16 cellular contexts compared by ENCODE assay signal in genomic region chr3:69504232-69504631, GRCh38.
DNase-seq lines count a peak whose midpoint lies in the region; ATAC-seq and TF ChIP-seq lines count a peak whose summit lies in the region.
"Had no signal": no experiment of that assay in that cellular context is flagged by ENCODE, and none has a peak within 500 bp of the region (broad histone marks: within the 10 kb centered on the region; RNA-seq: fewer than 3 reads in every experiment).

No MANE protein-coding gene starts in this region.

- no peaks in the 10 kb centered on the region for H3K9me2 ChIP-seq in PC-3 (replicated peaks; ENCODE audit: low read length)

- H3K4me3 Mint-ChIP-seq in naive thymus-derived CD8-positive, alpha-beta T cell: no peak overlapping the region
- H3K4me3 Mint-ChIP-seq: CD4-positive, alpha-beta memory T cell had no signal

- 79 to 81% methylated on average over 3 of the region's 3 CpGs for WGBS in lower leg skin, 2 donors

- POLR2A ChIA-PET in PC-3 (lab: Charles Lee; ENCODE audit: unreplicated experiment): no interaction called here
- POLR2A ChIA-PET in naive thymus-derived CD8-positive, alpha-beta T cell (lab: Charles Lee): no interaction called here

- no peaks in the 10 kb centered on the region for H4K20me1 ChIP-seq in PC-3 (ENCODE audit: low read length)

- no peaks in the 10 kb centered on the region for H3K4me1 Mint-ChIP-seq in naive thymus-derived CD8-positive, alpha-beta T cell
- H3K4me1 Mint-ChIP-seq: CD4-positive, alpha-beta memory T cell had no signal

- H3K4me2 ChIP-seq in PC-3 (ENCODE audit: low read length): no peak overlapping the region
- H3K4me2 ChIP-seq: KMS-11 had no signal

- no peak overlapping the region for H3K9ac ChIP-seq in PC-3 (ENCODE audit: low read length)
- H3K9ac ChIP-seq: KMS-11 had no signal

- no peaks in the 10 kb centered on the region for H3K36me3 Mint-ChIP-seq in naive thymus-derived CD8-positive, alpha-beta T cell
- H3K36me3 Mint-ChIP-seq: CD4-positive, alpha-beta memory T cell had no signal

- H3K27me3 ChIP-seq in PC-3 (ENCODE audit: low read length) (no peaks in the 10 kb centered on the region), kidney epithelial cell (ENCODE audit: control insufficient read depth, insufficient read depth, low read length) (no peaks in the 10 kb centered on the region), HAP-1 (ENCODE audit: low read depth) (no peaks in the 10 kb centered on the region)
- H3K27me3 ChIP-seq: MG63 had no signal

- H3K27ac ChIP-seq in PC-3 (ENCODE audit: low read length): no peak overlapping the region
- H3K27ac ChIP-seq: KMS-11 had no signal

- H3K36me3 ChIP-seq in PC-3 (ENCODE audit: low read depth, low read length) (no peaks in the 10 kb centered on the region), kidney epithelial cell (ENCODE audit: control insufficient read depth, insufficient read depth, low read length) (no peaks in the 10 kb centered on the region), HAP-1 (replicated peaks) (no peaks in the 10 kb centered on the region)
- H3K36me3 ChIP-seq: MG63 had no signal

- H3K4me3 ChIP-seq in PC-3 (ENCODE audit: low read length) (no peak overlapping the region), cardiac fibroblast (replicated peaks in 1 of 2; ENCODE audit: low read depth in 2 of 2, low read length in 2 of 2) (no peak overlapping the region), kidney epithelial cell (ENCODE audit: low read depth, low read length) (no peak overlapping the region), lower leg skin (ENCODE audit: low read depth, poor library complexity, severe bottlenecking) (no peak overlapping the region), HAP-1 (no peak overlapping the region)
- H3K4me3 ChIP-seq: MG63 had no signal

- H3K9me3 Mint-ChIP-seq in naive thymus-derived CD8-positive, alpha-beta T cell: peaks cover 0 to 7% (median 0%) of the 10 kb centered on the region in 9 donors

- no TSS peak for BruUV-seq in PC-3 (replicated peaks; lab: Mats Ljungman, UMichigan)

- TF ChIP-seq POLR2A in lower leg skin (IDR thresholded peaks at IDR 0.05): no peak

- no peaks in the 10 kb centered on the region for H3K4me1 ChIP-seq in PC-3 (ENCODE audit: insufficient read depth, low read length)
- no peaks in the 10 kb centered on the region for H3K4me1 ChIP-seq in HAP-1

- TF ChIP-seq CTCF in PC-3 (conservative IDR thresholded peaks at IDR 0.05; ENCODE audit: low read depth, low read length) (no peak), cardiac fibroblast (IDR thresholded peaks at IDR 0.05; ENCODE audit: low read depth, low read length) (no peak), kidney epithelial cell (IDR thresholded peaks at IDR 0.05; ENCODE audit: insufficient read depth, low read length, poor library complexity, severe bottlenecking) (no peak), lower leg skin (IDR thresholded peaks at IDR 0.05) (no peak)

- H3K9me3 ChIP-seq in PC-3 (ENCODE audit: low read length) (no peaks in the 10 kb centered on the region), HAP-1 (no peaks in the 10 kb centered on the region)
- H3K9me3 ChIP-seq: MG63 had no signal

- H2AFZ ChIP-seq in PC-3 (ENCODE audit: low read length): no peak overlapping the region

- ATAC-seq in PC-3: no peak
- no peak for ATAC-seq in naive thymus-derived CD8-positive, alpha-beta T cell
- ATAC-seq: HepG2 had no signal

- intact Hi-C loops in PC-3 (cut with micrococcal nuclease) (no loop called here), lower leg skin (cut with DNase I; ENCODE audit: low total_unique reads) (no loop called here)

- in situ Hi-C loops in HAP-1 (cut with MboI; ENCODE audit: low sequenced_read_pairs): no loop called here

- H3K27ac Mint-ChIP-seq in naive thymus-derived CD8-positive, alpha-beta T cell: no peak overlapping the region
- H3K27ac Mint-ChIP-seq: CD4-positive, alpha-beta memory T cell had no signal

- no peaks in the 10 kb centered on the region for H3F3A ChIP-seq in PC-3 (ENCODE audit: low read length, unreplicated experiment)

- DNase-seq in Daoy (ENCODE audit: low read depth): peak; percentile 28
- DNase-seq in PC-3: peak; percentile 6
- DNase-seq in cardiac fibroblast (ENCODE audit: low read depth in 2 of 2): peak; percentile 36 to 45
- DNase-seq in kidney epithelial cell (ENCODE audit: low read depth): peak; percentile 32
- DNase-seq in lower leg skin (ENCODE audit: low spot score in 2 of 2): no peak
- no peak for DNase-seq in HAP-1 (ENCODE audit: low spot score in 2 of 2)
- no peak for DNase-seq in occipital lobe (lab: John Stamatoyannopoulos, UW)
- DNase-seq in naive thymus-derived CD8-positive, alpha-beta T cell: no peak
- DNase-seq: CD4-positive, alpha-beta memory T cell; MG63; NCI-H1092 treated with DMSO at 0.1 percent for 48 hours; NCI-H1694; NCI-H510A treated with DMSO at 0.1 percent for 48 hours; SHP77 treated with DMSO at 0.1 percent for 48 hours had no signal

- CTCF ChIA-PET in PC-3 (lab: Charles Lee): no interaction called here

- no peaks in the 10 kb centered on the region for H3K79me2 ChIP-seq in PC-3 (ENCODE audit: low read length)

- H3K27me3 Mint-ChIP-seq in naive thymus-derived CD8-positive, alpha-beta T cell: peaks cover under 1 to 15% (median 3%) of the 10 kb centered on the region in 5 donors

Comparison
In these comparisons a context has a peak if more than half of its experiments do, and no peak if none do; other contexts are left out.
1. DNase-seq: peak in Daoy (single experiment), PC-3 (single experiment), cardiac fibroblast (2 of 2) and kidney epithelial cell (single experiment); none in lower leg skin (0 of 2), HAP-1 (0 of 2), occipital lobe (single experiment) and naive thymus-derived CD8-positive, alpha-beta T cell (0 of 10).